ENCODE assay signal across 22 cellular contexts in genomic region chr1:83918688-83919285, GRCh38.
"Had no signal": no experiment of that assay in that cellular context is flagged by ENCODE, and none has a peak within 500 bp of the region (broad histone marks: within the 10 kb centered on the region; RNA-seq: fewer than 3 reads in every experiment).

No MANE protein-coding gene starts in this region.

- ATAC-seq: activated CD8-positive, alpha-beta T cell treated with anti-CD3 and anti-CD28 coated beads, Interleukin-2, amount 10 ng/mL, durations not matched to agents 7 days and 5 days; T-helper 17 cell; WTC11 had no signal

- H3K27ac ChIP-seq: breast epithelium, PC-9 had no signal

- H3K36me3 ChIP-seq: breast epithelium had no signal

- H3K4me3 ChIP-seq: breast epithelium, PC-9 had no signal

- H3K27me3 ChIP-seq: breast epithelium had no signal

- H3K4me1 ChIP-seq: breast epithelium had no signal

- DNase-seq: activated CD4-positive, alpha-beta T cell treated with anti-CD3 and anti-CD28 coated beads for 48 hours; activated CD4-positive, alpha-beta T cell treated with anti-CD3 and anti-CD28 coated beads, Interleukin-2, amount 50 U/mL, for 4 hours; activated CD4-positive, CD25-positive, alpha-beta regulatory T cell treated with anti-CD3 and anti-CD28 coated beads, Interleukin-2, amount 50 U/mL, for 72 hours; activated CD8-positive, alpha-beta memory T cell treated with anti-CD3 and anti-CD28 coated beads, Interleukin-2, amount 50 U/mL, for 48 hours; activated CD8-positive, alpha-beta T cell treated with anti-CD3 and anti-CD28 coated beads, Interleukin-2, amount 10 ng/mL, durations not matched to agents 7 days and 5 days; activated effector memory CD4-positive, alpha-beta T cell treated with Interleukin-2 at 50 U/mL for 16 hours; activated naive CD4-positive, alpha-beta T cell; activated T-cell treated with anti-CD3 and anti-CD28 coated beads, Interleukin-2, amount 50 U/mL, for 1 hour; aorta; central memory CD4-positive, alpha-beta T cell; Kasumi-1; NCI-H1048; NCI-H146; NCI-H187 treated with DMSO at 0.1 percent for 48 hours; NCI-H2081 treated with DMSO at 0.1 percent for 48 hours; NCI-H69; PC-9; SIG-M5; T-helper 17 cell; T-helper 9 cell had no signal

- H3K4me2 ChIP-seq: PC-9 had no signal
